ENCODE assay signal across 8 cellular contexts in the genomic region with DNA sequence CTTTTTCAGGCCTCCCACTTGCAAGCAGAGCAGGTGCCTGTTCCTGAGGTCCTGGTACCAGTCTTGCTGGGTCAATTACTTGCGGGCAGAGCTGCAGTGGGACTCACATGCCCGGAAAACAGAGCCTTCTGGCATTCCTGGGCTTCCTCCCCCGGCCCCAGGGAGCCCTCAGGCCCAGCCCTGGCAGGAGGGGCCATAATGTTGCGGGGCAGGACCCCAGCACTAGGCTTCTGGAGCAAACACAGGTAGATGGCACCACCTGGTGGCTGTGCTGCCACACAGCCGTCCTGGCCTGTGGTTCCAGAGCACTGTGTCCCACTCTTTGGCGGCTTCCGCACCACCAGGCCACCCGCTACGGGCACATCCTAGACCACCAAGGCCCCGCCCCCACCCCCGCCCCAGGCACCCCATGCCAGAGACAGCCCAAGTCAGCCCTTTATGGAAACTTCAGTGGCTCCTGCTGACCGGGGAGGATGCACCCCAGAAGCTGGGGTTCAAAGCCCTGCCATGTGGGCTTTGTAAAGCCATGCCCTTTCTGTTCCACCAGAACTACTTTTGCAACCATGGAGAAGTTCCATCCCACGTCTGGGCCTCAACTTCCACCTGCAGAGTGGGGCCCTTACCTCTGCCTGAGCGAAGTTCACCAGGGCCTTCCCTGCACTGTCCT. TPM values are rescaled to one million over a fixed set of nuclear protein-coding genes. Genes with fewer than 3 reads are reported as not detected.
DNase-seq lines count a peak whose midpoint lies in the region; ATAC-seq and TF ChIP-seq lines count a peak whose summit lies in the region.
"Not testable (repeated sequence)": the region's sequence is repeated elsewhere in the genome, so short reads cannot be mapped to it uniquely, and the experiment has no call there.

No MANE protein-coding gene starts in this region.

- peak; percentile 57 for ATAC-seq in HG03108 (IDR thresholded peaks at IDR 0.05; ENCODE audit: unreplicated experiment)

- not testable (repeated sequence) for H3K9ac ChIP-seq in adipocyte (ENCODE audit: low read length); neural progenitor cell

- H4K20me1 ChIP-seq in neural progenitor cell (ENCODE audit: low read depth), result not testable (repeated sequence)

- H3K36me3 Mint-ChIP-seq in neural progenitor cell, result not testable (repeated sequence)

- H3F3A ChIP-seq in neural progenitor cell (ENCODE audit: low read depth), result not testable (repeated sequence)

- peaks cover 73% of the 10 kb centered on the region for H3K36me3 ChIP-seq in WERI-Rb-1
- peaks cover 41% of the 10 kb centered on the region for H3K36me3 ChIP-seq in adipocyte (ENCODE audit: control insufficient read depth, insufficient read depth, low read length, severe bottlenecking)
- H3K36me3 ChIP-seq in neural progenitor cell, result not testable (repeated sequence)

- not testable (repeated sequence) for H3K4me3 ChIP-seq in WERI-Rb-1 (ENCODE audit: low read depth, low read length); adipocyte (ENCODE audit: low read length); neural progenitor cell

- DNase-seq in COLO668 (lab: John Stamatoyannopoulos, UW; ENCODE audit: unreplicated experiment) (peak; percentile 61), NCI-H524 (lab: John Stamatoyannopoulos, UW) (peak; percentile 41 to 81), WERI-Rb-1 (peak; percentile 66), adipocyte (ENCODE audit: low read depth) (peak; percentile 76), glomerular visceral epithelial cell (ENCODE audit: extremely low spot score) (peak; percentile 73), neural progenitor cell (ENCODE audit: low spot score) (peak; percentile 91)
- DNase-seq in stimulated activated CD8-positive, alpha-beta memory T cell treated with anti-CD3 and anti-CD28 coated beads, Interleukin-7, amount 100 ng/mL, for 1 hour (ENCODE audit: low read depth in 2 of 2), result peak; percentile 32 to 48

- H2AFZ ChIP-seq in neural progenitor cell (replicated peaks), result peak overlapping the region; percentile 57

- not testable (repeated sequence) for H3K9me3 Mint-ChIP-seq in neural progenitor cell

- H3K27me3 ChIP-seq in WERI-Rb-1 (ENCODE audit: insufficient read depth, low read depth, severe bottlenecking); adipocyte (replicated peaks; ENCODE audit: control insufficient read depth, insufficient read depth, low read length); neural progenitor cell: not testable (repeated sequence)

- H3K79me2 ChIP-seq in neural progenitor cell (ENCODE audit: low read depth), result not testable (repeated sequence)

- H3K27me3 Mint-ChIP-seq in neural progenitor cell (ENCODE audit: insufficient read depth, low read depth), result peaks cover 11% of the 10 kb centered on the region

- H3K4me1 ChIP-seq in adipocyte (ENCODE audit: control insufficient read depth, insufficient read depth, low read length), result not testable (repeated sequence)
- H3K4me1 ChIP-seq in neural progenitor cell, result peaks cover 13% of the 10 kb centered on the region

- H3K4me1 Mint-ChIP-seq in neural progenitor cell, result peaks cover 20% of the 10 kb centered on the region

- not testable (repeated sequence) for H3K9me3 ChIP-seq in WERI-Rb-1 (ENCODE audit: severe bottlenecking); adipocyte (ENCODE audit: control insufficient read depth, low read length); neural progenitor cell (ENCODE audit: low read depth)

- TF ChIP-seq CTCF in WERI-Rb-1 (IDR thresholded peaks at IDR 0.05; ENCODE audit: low read depth, low read length) (peak; percentile 85), neural progenitor cell (IDR thresholded peaks at IDR 0.05) (peak; percentile 84)

- H3K27ac Mint-ChIP-seq in neural progenitor cell, result not testable (repeated sequence)

- H3K4me2 ChIP-seq in neural progenitor cell, result peak overlapping the region; percentile 48

- not testable (repeated sequence) for H3K4me3 Mint-ChIP-seq in neural progenitor cell

- not testable (repeated sequence) for H3K27ac ChIP-seq in WERI-Rb-1, neural progenitor cell

RNA-seq across cellular contexts. Expression of a gene that starts 28.9 kb away (rescaled TPM):
- 0.07 and 0.37 TPM in 2 replicates for total RNA-seq in neural progenitor cell (ENCODE audit: low replicate concordance)

RNA-seq across cellular contexts. Expression of a gene that starts 36.1 kb away (rescaled TPM):
- 10.1 and 20.7 TPM in 2 replicates for total RNA-seq in neural progenitor cell (ENCODE audit: low replicate concordance)

RNA-seq across cellular contexts. Expression of a gene that starts 43.8 kb away (rescaled TPM):
- 62.1 and 96.1 TPM in 2 replicates for total RNA-seq in neural progenitor cell (ENCODE audit: low replicate concordance)

RNA-seq across cellular contexts. Expression of a gene that starts 58.3 kb away (rescaled TPM):
- 18.4 and 20.7 TPM in 2 replicates for total RNA-seq in neural progenitor cell (ENCODE audit: low replicate concordance)

Comparison
In these comparisons a context has a peak if more than half of its experiments do, and no peak if none do; other contexts are left out.
1. DNase-seq: peak in every context shown above with its lines; median percentile 91 in neural progenitor cell; 76 in adipocyte; 73 in glomerular visceral epithelial cell; 66 in WERI-Rb-1; 61 in COLO668; 61 in NCI-H524; 40 in stimulated activated CD8-positive, alpha-beta memory T cell treated with anti-CD3 and anti-CD28 coated beads, Interleukin-7, amount 100 ng/mL, for 1 hour.